8 cellular contexts compared by ENCODE assay signal in genomic region chr7:149741629-149742028, GRCh38. TPM values are rescaled to one million over a fixed set of nuclear protein-coding genes. Genes with fewer than 3 reads are reported as not detected.
DNase-seq lines count a peak whose midpoint lies in the region; ATAC-seq, FAIRE-seq and TF ChIP-seq lines count a peak whose summit lies in the region.

No MANE protein-coding gene starts in this region.

- H3K4me2 ChIP-seq in SK-N-SH = peak overlapping the region; percentile 85

- peak; percentile 35 for FAIRE-seq in GM12891 (lab: Jason Lieb, UNC)

- peak; percentile 39; the same call in 1 of the 2 replicates for TF ChIP-seq RAD21 in SK-N-SH (IDR thresholded peaks at IDR 0.05; ENCODE audit: low read length)

- H3K36me3 ChIP-seq in ACC112 (ENCODE audit: insufficient read depth, low read length) = no peaks in the 10 kb centered on the region
- H3K36me3 ChIP-seq in SK-N-SH (replicated peaks in 1 of 2; ENCODE audit: control insufficient read depth in 1 of 2, insufficient read depth in 2 of 2, low read length in 1 of 2) = no peaks in the 10 kb centered on the region
- H3K36me3 ChIP-seq in SJCRH30 = no peaks in the 10 kb centered on the region

- no peak for ATAC-seq in GM19324 (IDR thresholded peaks at IDR 0.05; ENCODE audit: low FRiP score, unreplicated experiment)

- H3K4me3 ChIP-seq in ACC112 (ENCODE audit: low read depth, low read length) (peak overlapping the region; percentile 63), SK-N-SH (ENCODE audit: low read depth in 2 of 2, low read length in 1 of 2) (peak overlapping the region; percentile 45 to 56), foreskin fibroblast (ENCODE audit: low read depth in 1 of 2, low read length in 2 of 2) (peak overlapping the region; percentile 42 to 49), skin epidermis (peak overlapping the region in 5 of 7 experiments; percentile 12 to 28 (median 16)), SJCRH30 (no peak overlapping the region)

- 15% methylated on average over 13 of the region's 13 CpGs for WGBS in SK-N-SH (ENCODE audit: low lambda C conversion rate)

- H2AFZ ChIP-seq in ACC112 (ENCODE audit: low read length, unreplicated experiment) (peak overlapping the region; percentile 78), SK-N-SH (ENCODE audit: low read depth) (peak overlapping the region; percentile 93)

- H3K27me3 ChIP-seq in ACC112 (ENCODE audit: insufficient read depth, low read length) (peaks cover 32% of the 10 kb centered on the region), SK-N-SH (ENCODE audit: insufficient read depth) (peaks cover 30% of the 10 kb centered on the region), SJCRH30 (no peaks in the 10 kb centered on the region)

- H3K9me2 ChIP-seq in SK-N-SH = no peaks in the 10 kb centered on the region

- H3K9me3 ChIP-seq in SK-N-SH (no peaks in the 10 kb centered on the region), SJCRH30 (replicated peaks) (no peaks in the 10 kb centered on the region)

- CTCF ChIA-PET in SK-N-SH (lab: Yijun Ruan, JAX) = interaction anchor here (0.6 to 3.4 kb wide), 89 partner anchors 7 to 595 kb away, joined by 3 to 51 read pairs (median 5); partner anchors contain the start of genes ZNF282 and ZNF783

- H3K79me2 ChIP-seq in ACC112 (ENCODE audit: control insufficient read depth, insufficient read depth, low read length, unreplicated experiment) = no peaks in the 10 kb centered on the region
- H3K79me2 ChIP-seq in SK-N-SH (ENCODE audit: insufficient read depth) = no peaks in the 10 kb centered on the region

- TF ChIP-seq CTCF in SK-N-SH (IDR thresholded peaks at IDR 0.05) (no peak), foreskin fibroblast (IDR thresholded peaks at IDR 0.05; ENCODE audit: low read depth, low read length) (no peak)

- H3F3A ChIP-seq in SK-N-SH (replicated peaks; ENCODE audit: insufficient read depth) = no peaks in the 10 kb centered on the region

- POLR2A ChIA-PET in SK-N-SH (lab: Yijun Ruan, JAX) = interaction anchor here (1.0 kb wide), 1 partner anchor 26 kb away, joined by 3 read pairs; no protein-coding TSS in a partner anchor

- no peak for TF ChIP-seq EP300 in SK-N-SH (IDR thresholded peaks at IDR 0.05; ENCODE audit: borderline replicate concordance in 1 of 2, low read depth in 1 of 2, low read length in 1 of 2)

- TF ChIP-seq POLR2A in GM12891 (IDR thresholded peaks at IDR 0.05; ENCODE audit: low read depth, low read length) = no peak

- no peaks in the 10 kb centered on the region for H3K4me1 ChIP-seq in ACC112 (ENCODE audit: control insufficient read depth, insufficient read depth, low read length, unreplicated experiment)
- peaks cover 0 to 14% of the 10 kb centered on the region in 2 experiments; a peak in 2 of 4 replicates for H3K4me1 ChIP-seq in SK-N-SH (ENCODE audit: control insufficient read depth in 1 of 2, insufficient read depth in 2 of 2, low read depth in 1 of 2, low read length in 1 of 2)
- H3K4me1 ChIP-seq in SJCRH30 = no peaks in the 10 kb centered on the region; the same call in 1 of the 2 replicates

- no peak overlapping the region for H3K9ac ChIP-seq in SK-N-SH

- no peaks in the 10 kb centered on the region for H4K20me1 ChIP-seq in SK-N-SH (ENCODE audit: insufficient read depth)

- H3K27ac ChIP-seq in ACC112 (ENCODE audit: low read depth, low read length) = no peak overlapping the region
- H3K27ac ChIP-seq in SK-N-SH (ENCODE audit: low read depth in 2 of 2, low read length in 1 of 2) = peak overlapping the region in 1 of 2 experiments; percentile 17; a peak in 2 of 4 replicates
- no peak overlapping the region for H3K27ac ChIP-seq in skin epidermis
- no peak overlapping the region for H3K27ac ChIP-seq in SJCRH30

- no peak for DNase-seq in GM12891 (ENCODE audit: insufficient read length, low spot score)
- peak; percentile 67 for DNase-seq in SK-N-SH
- DNase-seq in foreskin fibroblast = peak; percentile 14 to 40
- no peak for DNase-seq in SJCRH30
- DNase-seq in NCI-H82 (lab: John Stamatoyannopoulos, UW) = no peak

TF ChIP-seq in GM12891, 5 proteins besides CTCF, POLR2A, EP300 and RAD21:
- TF ChIP-seq PAX5 (IDR thresholded peaks at IDR 0.05; ENCODE audit: insufficient read depth, low read length, severe bottlenecking) = no peak
- TF ChIP-seq SPI1 (IDR thresholded peaks at IDR 0.05; ENCODE audit: low read depth, low read length) = no peak
- TF ChIP-seq POLR2AphosphoS5 (IDR thresholded peaks at IDR 0.05; ENCODE audit: low read depth, low read length) = no peak
- TF ChIP-seq POU2F2 (IDR thresholded peaks at IDR 0.05; ENCODE audit: low read depth, low read length) = no peak
- no peak for TF ChIP-seq TAF1 (IDR thresholded peaks at IDR 0.05; ENCODE audit: low read depth, low read length)

TF ChIP-seq in SK-N-SH, 30 proteins besides CTCF, POLR2A, EP300 and RAD21:
- TF ChIP-seq RFX5 (IDR thresholded peaks at IDR 0.05; ENCODE audit: low read length) (no peak), MXI1 (IDR thresholded peaks at IDR 0.05; ENCODE audit: low read depth, low read length) (peak; percentile 85)

RNA-seq across cellular contexts. Expression of gene ZNF467, which starts 31.8 kb away (rescaled TPM):
- 0.26 TPM for polyA plus RNA-seq in GM12891 (2012; ENCODE audit: low read depth, missing spikeins)
- polyA plus RNA-seq in SK-N-SH (2012; rRNA removed) = 2.6 and 4.1 TPM in 2 replicates
- 2.1 and 3.1 TPM in 2 replicates for polyA plus RNA-seq in SK-N-SH (2012; cell fraction: cytosol; rRNA removed)
- polyA plus RNA-seq in SK-N-SH (2012; cell fraction: nucleus; rRNA removed) = 10.0 and 12.6 TPM in 2 replicates
- not detected in 2 replicates for total RNA-seq in SJCRH30 (2014; rRNA removed; shearing (Covaris generic))

Comparison
In these comparisons a context has a peak if more than half of its experiments do, and no peak if none do; other contexts are left out.
1. DNase-seq: peak in SK-N-SH (single experiment) and foreskin fibroblast (2 of 2); none in GM12891 (single experiment), SJCRH30 (0 of 2) and NCI-H82 (single experiment).